In genomic region chr11:67991347-67992121, GRCh38 we compare ENCODE assay signal across 6 cellular contexts. TPM values are rescaled to one million over a fixed set of nuclear protein-coding genes. Genes with fewer than 3 reads are reported as not detected.
"Had no signal": no experiment of that assay in that cellular context is flagged by ENCODE, and none has a peak within 500 bp of the region (broad histone marks: within the 10 kb centered on the region; RNA-seq: fewer than 3 reads in every experiment).

No MANE protein-coding gene starts in this region.

RNA-seq across cellular contexts. Expression of gene UNC93B1, which starts 12.4 kb away (rescaled TPM):
- total RNA-seq: SJCRH30 had no signal

RNA-seq across cellular contexts. Expression of gene ALDH3B1, which starts 18.6 kb away (rescaled TPM):
- total RNA-seq: activated CD8-positive, alpha-beta T cell treated with anti-CD3 and anti-CD28 coated beads, Interleukin-2, amount 10 ng/mL, durations not matched to agents 7 days and 5 days; activated naive CD4-positive, alpha-beta T cell treated with anti-CD3 and anti-CD28 coated beads for 36 hours; activated T-helper 2 cell treated with anti-CD3 and anti-CD28 coated beads, Interferon-gamma antibody, Interleukin-2, Interleukin-4, amounts not matched to agents 10 μg/mL and 5 μg/mL and 100 μg/mL, durations not matched to agents 14 hours and 24 hours and 36 hours; T-helper 1 cell treated with Interleukin-12 subunit alpha and Interleukin-12 subunit beta and Interleukin-4 antibody, amounts not matched to agents 30 ng/mL and 1 ng/mL, for 36 hours had no signal
- polyA plus RNA-seq: neural cell had no signal
